Comparison of ENCODE assay signal across 21 cellular contexts in genomic region chr13:110195547-110196485, GRCh38.
"Had no signal": no experiment of that assay in that cellular context is flagged by ENCODE, and none has a peak within 500 bp of the region (broad histone marks: within the 10 kb centered on the region; RNA-seq: fewer than 3 reads in every experiment).

No MANE protein-coding gene starts in this region.

- H3K4me3 ChIP-seq: left lung, lung, prostate gland, right atrium auricular region, thyroid gland, upper lobe of right lung had no signal

- H3K27me3 ChIP-seq: brain microvascular endothelial cell, foreskin keratinocyte, left lung, right atrium auricular region, thyroid gland, upper lobe of right lung had no signal

- H3K27ac Mint-ChIP-seq: activated naive CD8-positive, alpha-beta T cell treated with anti-CD3 and anti-CD28 coated beads, Interleukin-2, amount 10 ng/mL, durations not matched to agents 7 days and 5 days; activated T-cell treated with anti-CD3 and anti-CD28 coated beads, Interleukin-2, amount 50 U/mL, for 24 hours; activated T-helper 17 cell treated with anti-CD3 and anti-CD28 coated beads, Interleukin-2, amount 50 U/mL, for 72 hours; naive thymus-derived CD8-positive, alpha-beta T cell had no signal

- ATAC-seq: activated T-helper 17 cell treated with anti-CD3 and anti-CD28 coated beads, Interleukin-2, amount 50 U/mL, for 72 hours; foreskin keratinocyte; left lung; naive thymus-derived CD8-positive, alpha-beta T cell; stimulated activated naive CD8-positive, alpha-beta T cell treated with anti-CD3 and anti-CD28 coated beads, Interleukin-15, Interleukin-2, amounts not matched to agents 100 U/mL and 50 U/mL, for 24 hours; upper lobe of right lung had no signal

- H3K4me2 ChIP-seq: SK-N-SH had no signal

- H3K4me1 ChIP-seq: foreskin keratinocyte, left lung, prostate gland, right atrium auricular region, thyroid gland, upper lobe of right lung had no signal

- H3K9ac ChIP-seq: SK-N-SH had no signal

- FAIRE-seq: colon had no signal

- H3K9me3 Mint-ChIP-seq: activated naive CD8-positive, alpha-beta T cell treated with anti-CD3 and anti-CD28 coated beads, Interleukin-2, amount 10 ng/mL, durations not matched to agents 7 days and 5 days; activated T-cell treated with anti-CD3 and anti-CD28 coated beads, Interleukin-2, amount 50 U/mL, for 24 hours; activated T-helper 17 cell treated with anti-CD3 and anti-CD28 coated beads, Interleukin-2, amount 50 U/mL, for 72 hours had no signal

- H3K27ac ChIP-seq: brain microvascular endothelial cell, epithelial cell of prostate, foreskin keratinocyte, left lung, prostate gland, right atrium auricular region, thyroid gland, upper lobe of right lung had no signal

- DNase-seq: activated naive CD4-positive, alpha-beta T cell; activated naive CD8-positive, alpha-beta T cell treated with anti-CD3 and anti-CD28 coated beads, Interleukin-2, amount 10 ng/mL, durations not matched to agents 7 days and 5 days; activated T-cell treated with anti-CD3 and anti-CD28 coated beads, Interleukin-2, amount 50 U/mL, for 24 hours; brain microvascular endothelial cell; caudate nucleus; foreskin keratinocyte; left lung; naive thymus-derived CD8-positive, alpha-beta T cell; SK-N-SH; stimulated activated CD4-positive, alpha-beta T cell treated with anti-CD3 and anti-CD28 coated beads, Interleukin-12 subunit alpha, Interleukin-12 subunit beta, amount 100 ng/mL, for 4 hours; stimulated activated CD4-positive, alpha-beta T cell treated with anti-CD3 and anti-CD28 coated beads, Interleukin-4, amount 100 ng/mL, for 4 hours; stimulated activated naive CD8-positive, alpha-beta T cell treated with anti-CD3 and anti-CD28 coated beads, Interleukin-15, Interleukin-2, amounts not matched to agents 100 U/mL and 50 U/mL, for 24 hours; substantia nigra; thyroid gland; upper lobe of right lung had no signal

- H3K4me3 Mint-ChIP-seq: activated naive CD8-positive, alpha-beta T cell treated with anti-CD3 and anti-CD28 coated beads, Interleukin-2, amount 10 ng/mL, durations not matched to agents 7 days and 5 days; activated T-cell treated with anti-CD3 and anti-CD28 coated beads, Interleukin-2, amount 50 U/mL, for 24 hours; activated T-helper 17 cell treated with anti-CD3 and anti-CD28 coated beads, Interleukin-2, amount 50 U/mL, for 72 hours; naive thymus-derived CD8-positive, alpha-beta T cell had no signal

- H3K4me1 Mint-ChIP-seq: activated naive CD8-positive, alpha-beta T cell treated with anti-CD3 and anti-CD28 coated beads, Interleukin-2, amount 10 ng/mL, durations not matched to agents 7 days and 5 days; activated T-helper 17 cell treated with anti-CD3 and anti-CD28 coated beads, Interleukin-2, amount 50 U/mL, for 72 hours; naive thymus-derived CD8-positive, alpha-beta T cell had no signal

- H3K9me3 ChIP-seq: left lung, prostate gland, right atrium auricular region, SK-N-SH, thyroid gland, upper lobe of right lung had no signal

- H3K36me3 ChIP-seq: prostate gland had no signal

- H3K36me3 Mint-ChIP-seq: activated naive CD8-positive, alpha-beta T cell treated with anti-CD3 and anti-CD28 coated beads, Interleukin-2, amount 10 ng/mL, durations not matched to agents 7 days and 5 days; naive thymus-derived CD8-positive, alpha-beta T cell had no signal
